2 cellular contexts compared by ENCODE assay signal in the genomic region with DNA sequence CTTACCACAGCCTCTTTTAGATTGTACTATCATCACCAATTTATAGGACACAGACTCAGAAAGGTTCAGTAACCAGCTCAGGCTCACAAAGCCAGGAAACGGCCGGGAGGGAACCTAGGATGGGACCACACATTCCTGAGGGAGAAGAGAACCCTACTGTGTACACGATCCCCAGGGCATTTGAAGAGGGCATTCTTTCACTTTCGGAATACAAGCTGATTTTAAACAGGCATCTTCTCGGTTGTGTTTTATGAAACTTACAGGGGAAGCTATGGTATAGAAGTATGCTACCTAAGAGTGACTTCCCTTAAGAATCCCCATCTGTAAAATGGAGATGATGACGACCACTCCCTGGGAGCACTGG.
TF ChIP-seq lines count a peak whose summit lies in the region.

No MANE protein-coding gene starts in this region.

TF ChIP-seq in liver, 16 proteins besides CTCF, POLR2A, EP300 and RAD21 (continued from another document):
- TF ChIP-seq, protein P1, sequence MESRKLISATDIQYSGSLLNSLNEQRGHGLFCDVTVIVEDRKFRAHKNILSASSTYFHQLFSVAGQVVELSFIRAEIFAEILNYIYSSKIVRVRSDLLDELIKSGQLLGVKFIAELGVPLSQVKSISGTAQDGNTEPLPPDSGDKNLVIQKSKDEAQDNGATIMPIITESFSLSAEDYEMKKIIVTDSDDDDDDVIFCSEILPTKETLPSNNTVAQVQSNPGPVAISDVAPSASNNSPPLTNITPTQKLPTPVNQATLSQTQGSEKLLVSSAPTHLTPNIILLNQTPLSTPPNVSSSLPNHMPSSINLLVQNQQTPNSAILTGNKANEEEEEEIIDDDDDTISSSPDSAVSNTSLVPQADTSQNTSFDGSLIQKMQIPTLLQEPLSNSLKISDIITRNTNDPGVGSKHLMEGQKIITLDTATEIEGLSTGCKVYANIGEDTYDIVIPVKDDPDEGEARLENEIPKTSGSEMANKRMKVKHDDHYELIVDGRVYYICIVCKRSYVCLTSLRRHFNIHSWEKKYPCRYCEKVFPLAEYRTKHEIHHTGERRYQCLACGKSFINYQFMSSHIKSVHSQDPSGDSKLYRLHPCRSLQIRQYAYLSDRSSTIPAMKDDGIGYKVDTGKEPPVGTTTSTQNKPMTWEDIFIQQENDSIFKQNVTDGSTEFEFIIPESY (IDR thresholded peaks at IDR 0.05) = no peak
- no peak for TF ChIP-seq JUND (IDR thresholded peaks at IDR 0.05)
TF ChIP-seq in liver: peak in this region for 0.

TF ChIP-seq in HepG2, 621 proteins besides CTCF, POLR2A, EP300 and RAD21 (continued from another document):
- TF ChIP-seq HOMEZ (CRISPR knock-in tag; IDR thresholded peaks at IDR 0.05; ENCODE audit: low read depth) (no peak), U2AF1 (optimal IDR thresholded peaks at IDR 0.05; ENCODE audit: low read depth, low read length) (no peak), ZSCAN30 (CRISPR knock-in tag; IDR thresholded peaks at IDR 0.05) (no peak), ZNF512 (CRISPR knock-in tag; IDR thresholded peaks at IDR 0.05) (no peak), ZMYM2 (CRISPR knock-in tag; IDR thresholded peaks at IDR 0.05) (no peak), ATAD3A (CRISPR knock-in tag; IDR thresholded peaks at IDR 0.05) (no peak), SNAPC4 (CRISPR knock-in tag; IDR thresholded peaks at IDR 0.05) (no peak), NRL (CRISPR knock-in tag; IDR thresholded peaks at IDR 0.05; ENCODE audit: borderline replicate concordance) (no peak)
- TF ChIP-seq, protein P2, sequence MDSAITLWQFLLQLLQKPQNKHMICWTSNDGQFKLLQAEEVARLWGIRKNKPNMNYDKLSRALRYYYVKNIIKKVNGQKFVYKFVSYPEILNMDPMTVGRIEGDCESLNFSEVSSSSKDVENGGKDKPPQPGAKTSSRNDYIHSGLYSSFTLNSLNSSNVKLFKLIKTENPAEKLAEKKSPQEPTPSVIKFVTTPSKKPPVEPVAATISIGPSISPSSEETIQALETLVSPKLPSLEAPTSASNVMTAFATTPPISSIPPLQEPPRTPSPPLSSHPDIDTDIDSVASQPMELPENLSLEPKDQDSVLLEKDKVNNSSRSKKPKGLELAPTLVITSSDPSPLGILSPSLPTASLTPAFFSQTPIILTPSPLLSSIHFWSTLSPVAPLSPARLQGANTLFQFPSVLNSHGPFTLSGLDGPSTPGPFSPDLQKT (CRISPR knock-in tag; IDR thresholded peaks at IDR 0.05; ENCODE audit: borderline replicate concordance) = no peak
TF ChIP-seq in HepG2: peak in this region for 0.
